Comparison of ENCODE assay signal across 23 cellular contexts in the genomic region with DNA sequence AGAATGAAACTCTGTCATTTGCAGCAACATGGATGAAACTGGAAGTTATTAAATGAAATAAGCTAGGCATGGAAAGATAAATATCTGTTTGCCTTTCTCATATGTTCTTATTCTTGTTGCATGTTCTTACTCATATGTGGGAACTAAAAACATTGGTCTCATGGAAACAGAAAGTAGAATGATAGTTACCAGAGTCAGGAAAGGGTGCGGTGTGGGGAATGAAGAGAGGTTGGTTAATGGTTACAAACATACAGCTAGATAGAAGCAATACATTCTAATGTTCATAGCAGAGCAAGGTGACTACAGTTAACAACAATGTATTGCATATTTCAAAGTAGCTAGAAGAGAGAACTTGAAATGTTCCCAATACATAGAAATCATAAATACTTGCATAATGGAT.
DNase-seq lines count a peak whose midpoint lies in the region; ATAC-seq, FAIRE-seq and TF ChIP-seq lines count a peak whose summit lies in the region.
"Had no signal": no experiment of that assay in that cellular context is flagged by ENCODE, and none has a peak within 500 bp of the region (broad histone marks: within the 10 kb centered on the region; RNA-seq: fewer than 3 reads in every experiment).

No MANE protein-coding gene starts in this region.

- peaks cover 20% of the 10 kb centered on the region for H3K4me1 ChIP-seq in PC-9 (replicated peaks; ENCODE audit: insufficient read depth)
- H3K4me1 ChIP-seq in testis: no peaks in the 10 kb centered on the region

- no peak overlapping the region for H3K4me3 ChIP-seq in PC-9
- no peak overlapping the region for H3K4me3 ChIP-seq in testis
- H3K4me3 ChIP-seq: Peyer's patch had no signal

- intact Hi-C loops in PC-9 (cut with micrococcal nuclease; ENCODE audit: unreplicated experiment): no loop called here
- intact Hi-C loops in Right ventricle myocardium inferior (cut with DNase I): no loop called here
- intact Hi-C loops in testis (cut with DNase I; ENCODE audit: low total_unique reads): no loop called here

- no peak for TF ChIP-seq POLR2A in GM18505 (IDR thresholded peaks at IDR 0.05; ENCODE audit: borderline replicate concordance, extremely low read depth, insufficient read depth, insufficient read length)
- no peak for TF ChIP-seq POLR2A in testis (IDR thresholded peaks at IDR 0.05)

- H3K27ac Mint-ChIP-seq in nephron: peak overlapping the region in 2 of 3 experiments; percentile 8 to 13

- no peaks in the 10 kb centered on the region for H3K79me2 ChIP-seq in PC-9 (ENCODE audit: low read depth)

- H3K27me3 ChIP-seq in PC-9 (ENCODE audit: insufficient read depth, low read depth) (no peaks in the 10 kb centered on the region), testis (no peaks in the 10 kb centered on the region)
- H3K27me3 ChIP-seq: Peyer's patch had no signal

- H3K36me3 Mint-ChIP-seq in nephron (ENCODE audit: low read depth): no peaks in the 10 kb centered on the region

- no peak overlapping the region for H2AFZ ChIP-seq in PC-9

- DNase-seq in GM18507 (ENCODE audit: extremely low spot score, insufficient read length, low read depth): no peak
- no peak for DNase-seq in PC-9
- no peak for DNase-seq in Right ventricle myocardium inferior (ENCODE audit: missing footprints)
- DNase-seq in testis: no peak
- DNase-seq: ACHN; C1 segment of cervical spinal cord; CD8-positive, alpha-beta memory T cell; DMS53; EL; KG1; NCI-H1417; NCI-H187; NCI-H345; NCI-H524 treated with DMSO at 0.1 percent for 48 hours; Peyer's patch; SW 1271 had no signal

- TF ChIP-seq CTCF in PC-9 (conservative IDR thresholded peaks at IDR 0.05) (no peak), nephron (IDR thresholded peaks at IDR 0.05; ENCODE audit: unreplicated experiment in 3 of 3) (no peak), testis (IDR thresholded peaks at IDR 0.05) (no peak)

- no peak overlapping the region for H3K4me2 ChIP-seq in PC-9

- no peaks in the 10 kb centered on the region for H4K20me1 ChIP-seq in PC-9 (ENCODE audit: insufficient read depth)

- ATAC-seq in GM19438 (IDR thresholded peaks at IDR 0.05; ENCODE audit: low read depth, unreplicated experiment) (peak; percentile 87), Right ventricle myocardium inferior (no peak), GM21825 (IDR thresholded peaks at IDR 0.05; ENCODE audit: unreplicated experiment) (no peak), GM18505 (IDR thresholded peaks at IDR 0.05; ENCODE audit: unreplicated experiment) (no peak)
- ATAC-seq: HepG2 had no signal

- H3K9me3 Mint-ChIP-seq in nephron: peaks cover 4% of the 10 kb centered on the region

- peaks cover 30% of the 10 kb centered on the region for H3K4me1 Mint-ChIP-seq in nephron

- peaks cover 17% of the 10 kb centered on the region; the same call in 1 of the 2 replicates for H3F3A ChIP-seq in PC-9 (ENCODE audit: insufficient read depth, low read depth)

- CTCF ChIA-PET in PC-9 (lab: Charles Lee): no interaction called here

- peak; percentile 15 for FAIRE-seq in GM18507 (lab: Jason Lieb, UNC)
- FAIRE-seq: GM12891, H1, HepG2 had no signal

- peak overlapping the region; percentile 27; the same call in 1 of the 2 replicates for H3K27ac ChIP-seq in PC-9
- no peak overlapping the region for H3K27ac ChIP-seq in testis

- no peaks in the 10 kb centered on the region; the same call in 1 of the 2 replicates for H3K9me2 ChIP-seq in PC-9 (ENCODE audit: insufficient read depth)

- POLR2A ChIA-PET in PC-9 (lab: Charles Lee; ENCODE audit: unreplicated experiment): no interaction called here

- peaks cover 8% of the 10 kb centered on the region for H3K27me3 Mint-ChIP-seq in nephron (ENCODE audit: low read depth)
- H3K27me3 Mint-ChIP-seq: CD8-positive, alpha-beta memory T cell had no signal

- no peak overlapping the region for H3K4me3 Mint-ChIP-seq in nephron
- H3K4me3 Mint-ChIP-seq: CD8-positive, alpha-beta memory T cell had no signal

- 90 to 96% methylated on average over 1 of the region's 1 CpG for WGBS in testis, 2 donors

- H3K9me3 ChIP-seq in PC-9 (ENCODE audit: insufficient read depth, low read depth): no peaks in the 10 kb centered on the region
- no peaks in the 10 kb centered on the region for H3K9me3 ChIP-seq in testis
- H3K9me3 ChIP-seq: Peyer's patch had no signal

- no TSS peak for BruUV-seq in PC-9 (replicated peaks; lab: Mats Ljungman, UMichigan)

- H3K36me3 ChIP-seq in PC-9 (ENCODE audit: low read depth) (no peaks in the 10 kb centered on the region; the same call in 1 of the 2 replicates), testis (ENCODE audit: low read depth, missing control alignments) (no peaks in the 10 kb centered on the region)
- H3K36me3 ChIP-seq: Peyer's patch had no signal
